Comparison of ENCODE assay signal across 11 cellular contexts in genomic region chr1:163535807-163536206, GRCh38.
DNase-seq lines count a peak whose midpoint lies in the region; ATAC-seq, FAIRE-seq and TF ChIP-seq lines count a peak whose summit lies in the region.
"Had no signal": no experiment of that assay in that cellular context is flagged by ENCODE, and none has a peak within 500 bp of the region (broad histone marks: within the 10 kb centered on the region; RNA-seq: fewer than 3 reads in every experiment).

No MANE protein-coding gene starts in this region.

- H3K9me3 ChIP-seq in sigmoid colon = no peaks in the 10 kb centered on the region

- H3K4me3 ChIP-seq in sigmoid colon = no peak overlapping the region

- peaks cover 0 to 22% (median 20%) of the 10 kb centered on the region in 4 donors for H3K4me1 ChIP-seq in sigmoid colon

- TF ChIP-seq CTCF in sigmoid colon (IDR thresholded peaks at IDR 0.05) = peak in 3 of 4 experiments; percentile 6 to 29 (median 10)

- DNase-seq in NCI-H510A treated with DMSO at 0.1 percent for 48 hours (lab: John Stamatoyannopoulos, UW) (peak; percentile 61), NCI-H510A (lab: John Stamatoyannopoulos, UW) (no peak), NCI-H526 (lab: John Stamatoyannopoulos, UW) (peak; percentile 36 to 75), sigmoid colon (no peak)
- no peak for DNase-seq in activated CD4-positive, alpha-beta T cell treated with anti-CD3 and anti-CD28 coated beads, Interleukin-2, amount 50 U/mL, for 4 hours
- DNase-seq: aorta, DMS79 treated with DMSO at 0.1 percent for 48 hours had no signal

- ATAC-seq in GM18868 (IDR thresholded peaks at IDR 0.05; ENCODE audit: unreplicated experiment) (no peak), GM21529 (IDR thresholded peaks at IDR 0.05; ENCODE audit: unreplicated experiment) (no peak)

- no peak overlapping the region for H3K27ac ChIP-seq in sigmoid colon

- H3K36me3 ChIP-seq in sigmoid colon = no peaks in the 10 kb centered on the region

- peak; percentile 83 for FAIRE-seq in endometrium (lab: Jason Lieb, UNC)
- FAIRE-seq: HTR-8/SVneo had no signal

- intact Hi-C loops in sigmoid colon (cut with DNase I) = loop anchor here (5.0 to 10.0 kb wide), 3 partner anchors 1029 to 1416 kb away; no protein-coding TSS in a partner anchor

- no peak for TF ChIP-seq EP300 in sigmoid colon (IDR thresholded peaks at IDR 0.05)

- WGBS in sigmoid colon, 2 donors = 59 to 68% methylated on average over 3 of the region's 3 CpGs

- no peak for TF ChIP-seq POLR2A in sigmoid colon (IDR thresholded peaks at IDR 0.05)

- H3K27me3 ChIP-seq in sigmoid colon = no peaks in the 10 kb centered on the region

Comparison
In these comparisons a context has a peak if more than half of its experiments do, and no peak if none do; other contexts are left out.
1. DNase-seq: peak in NCI-H510A treated with DMSO at 0.1 percent for 48 hours (single experiment) and NCI-H526 (2 of 2); none in NCI-H510A (single experiment), sigmoid colon (single experiment) and activated CD4-positive, alpha-beta T cell treated with anti-CD3 and anti-CD28 coated beads, Interleukin-2, amount 50 U/mL, for 4 hours (0 of 2).